10 cellular contexts compared by ENCODE assay signal in the genomic region with DNA sequence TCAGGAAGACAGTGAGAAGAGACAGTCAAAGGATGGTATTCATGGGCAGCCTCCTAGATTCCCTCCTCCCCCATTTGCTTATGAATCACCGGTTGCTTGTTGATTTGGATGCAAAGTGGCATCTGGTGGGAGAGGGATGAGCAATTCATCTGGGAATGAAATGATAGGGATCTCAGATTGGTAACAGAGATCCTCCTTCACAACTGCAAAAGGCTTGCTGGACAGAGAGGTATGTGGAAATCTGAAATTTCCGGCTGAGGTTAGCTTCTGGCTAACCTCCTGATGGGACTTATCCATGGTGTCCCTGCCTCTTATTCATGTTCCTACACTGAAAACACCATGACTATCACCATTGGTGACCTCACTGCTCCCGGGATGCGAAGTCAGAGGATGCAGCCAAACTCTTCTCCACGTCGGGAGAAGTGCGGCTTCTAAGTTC. TPM values are rescaled to one million over a fixed set of nuclear protein-coding genes. Genes with fewer than 3 reads are reported as not detected.
DNase-seq lines count a peak whose midpoint lies in the region; ATAC-seq and TF ChIP-seq lines count a peak whose summit lies in the region.
"Had no signal": no experiment of that assay in that cellular context is flagged by ENCODE, and none has a peak within 500 bp of the region (broad histone marks: within the 10 kb centered on the region; RNA-seq: fewer than 3 reads in every experiment).

No MANE protein-coding gene starts in this region.

- H3K9me1 ChIP-seq in IMR-90 (ENCODE audit: insufficient read depth, low read length): peaks cover 16% of the 10 kb centered on the region; the same call in 1 of the 2 replicates

- H2AFZ ChIP-seq in IMR-90 (replicated peaks; ENCODE audit: low read length, poor library complexity) (peak overlapping the region; percentile 23), mesenchymal stem cell (ENCODE audit: low read depth, low read length) (no peak overlapping the region)

- no peak overlapping the region for H2BK20ac ChIP-seq in IMR-90 (ENCODE audit: low read depth, low read length)

- no TSS peak for BruUV-seq in IMR-90 (replicated peaks; lab: Mats Ljungman, UMichigan)

- H3K27ac ChIP-seq in IMR-90 (ENCODE audit: insufficient read depth, low read length): no peak overlapping the region
- no peak overlapping the region for H3K27ac ChIP-seq in mesenchymal stem cell (ENCODE audit: low read length, poor library complexity, severe bottlenecking)
- H3K27ac ChIP-seq in coronary artery: no peak overlapping the region
- H3K27ac ChIP-seq: left ventricle myocardium inferior had no signal

- H2BK15ac ChIP-seq in IMR-90 (ENCODE audit: low read depth, low read length) (no peak overlapping the region), mesenchymal stem cell (ENCODE audit: low read depth, poor library complexity, severe bottlenecking) (no peak overlapping the region)

- H4K91ac ChIP-seq in IMR-90 (ENCODE audit: insufficient read depth, low read depth, low read length) (no peak overlapping the region), mesenchymal stem cell (ENCODE audit: low read length) (no peak overlapping the region)

- H4K5ac ChIP-seq in IMR-90 (ENCODE audit: low read depth, low read length): no peak overlapping the region

- DNase-seq in COLO829 (ENCODE audit: low spot score) (peak; percentile 99), IMR-90 (peak; percentile 77), cardiac fibroblast (ENCODE audit: low read depth in 2 of 2) (peak; percentile 35 to 47), mesenchymal stem cell (peak; percentile 86), ecto neural progenitor cell (ENCODE audit: low spot score) (no peak), coronary artery (ENCODE audit: low spot score) (no peak), lower leg skin (ENCODE audit: low spot score in 2 of 2) (no peak)
- DNase-seq: COR-L47, left ventricle myocardium inferior had no signal

- no peak overlapping the region; the same call in 1 of the 2 replicates for H3K14ac ChIP-seq in IMR-90 (replicated peaks; ENCODE audit: low read depth, low read length)
- no peak overlapping the region for H3K14ac ChIP-seq in mesenchymal stem cell (ENCODE audit: low read length in 2 of 2)

- POLR2A ChIA-PET in IMR-90 (lab: Charles Lee; ENCODE audit: unreplicated experiment): no interaction called here

- H3K18ac ChIP-seq in IMR-90 (ENCODE audit: low read depth, low read length) (no peak overlapping the region), mesenchymal stem cell (ENCODE audit: low read depth in 1 of 2, low read length in 2 of 2) (no peak overlapping the region)

- H2BK120ac ChIP-seq in IMR-90 (ENCODE audit: low read depth, low read length): no peak overlapping the region
- H2BK120ac ChIP-seq in mesenchymal stem cell (ENCODE audit: low read depth, low read length): no peak overlapping the region

- H3K9ac ChIP-seq in IMR-90 (ENCODE audit: low read depth, low read length): no peak overlapping the region
- no peak overlapping the region for H3K9ac ChIP-seq in mesenchymal stem cell (ENCODE audit: low read length)

- TF ChIP-seq POLR2A in IMR-90 (IDR thresholded peaks at IDR 0.05; ENCODE audit: low read depth, low read length) (no peak), lower leg skin (IDR thresholded peaks at IDR 0.05) (no peak)

- WGBS in IMR-90 (ENCODE audit: extremely low coverage in 2 of 2, insufficient read length in 1 of 2), 2 experiments: 52% methylated on average over 2 of the region's 7 CpGs; no CpG with 5 or more reads in 1 of the 2 experiments
- WGBS in mesenchymal stem cell: 36% methylated on average over 7 of the region's 7 CpGs
- WGBS in lower leg skin, 2 donors: 60 to 66% methylated on average over 7 of the region's 7 CpGs

- H2BK12ac ChIP-seq in mesenchymal stem cell (ENCODE audit: low read length in 2 of 2): no peak overlapping the region

- H4K8ac ChIP-seq in IMR-90 (ENCODE audit: low read depth in 2 of 2, low read length in 2 of 2): no peak overlapping the region
- no peak overlapping the region for H4K8ac ChIP-seq in mesenchymal stem cell (ENCODE audit: low read length)

- H3K27me3 ChIP-seq in IMR-90 (ENCODE audit: control insufficient read depth, insufficient read depth, low read length) (peaks cover 8% of the 10 kb centered on the region; the same call in 1 of the 2 replicates), mesenchymal stem cell (ENCODE audit: control insufficient read depth in 1 of 2, insufficient read depth in 1 of 2, low read length in 2 of 2) (peaks cover 0 to 48% of the 10 kb centered on the region in 2 experiments)

- H3K4me3 ChIP-seq in IMR-90 (ENCODE audit: insufficient read depth, low read depth, low read length): no peak overlapping the region
- no peak overlapping the region for H3K4me3 ChIP-seq in cardiac fibroblast (replicated peaks in 1 of 2; ENCODE audit: low read depth in 2 of 2, low read length in 2 of 2)
- H3K4me3 ChIP-seq in mesenchymal stem cell (ENCODE audit: insufficient read depth in 1 of 2, low read depth in 1 of 2, low read length in 2 of 2): no peak overlapping the region
- no peak overlapping the region for H3K4me3 ChIP-seq in coronary artery
- no peak overlapping the region for H3K4me3 ChIP-seq in lower leg skin (ENCODE audit: low read depth, poor library complexity, severe bottlenecking)
- H3K4me3 ChIP-seq: left ventricle myocardium inferior had no signal

- CTCF ChIA-PET in IMR-90 (lab: Yijun Ruan, JAX): interaction anchor here (1.2 kb wide), 1 partner anchor 50 kb away, joined by 4 read pairs; no protein-coding TSS in a partner anchor

- H3K4me1 ChIP-seq in IMR-90 (ENCODE audit: control insufficient read depth, insufficient read depth, low read length): peaks cover 7% of the 10 kb centered on the region; the same call in 1 of the 2 replicates
- peaks cover 4% of the 10 kb centered on the region for H3K4me1 ChIP-seq in mesenchymal stem cell (ENCODE audit: control insufficient read depth, insufficient read depth, low read depth, low read length)

- no peak overlapping the region for H3K23ac ChIP-seq in IMR-90 (ENCODE audit: low read depth, low read length)
- no peak overlapping the region for H3K23ac ChIP-seq in mesenchymal stem cell (ENCODE audit: low read length in 2 of 2)

- peak; percentile 55 for ATAC-seq in IMR-90 (ENCODE audit: low read depth)
- no peak for ATAC-seq in GM18868 (IDR thresholded peaks at IDR 0.05; ENCODE audit: unreplicated experiment)

- peak overlapping the region; percentile 11 for H2AK9ac ChIP-seq in IMR-90 (replicated peaks; ENCODE audit: low read depth, low read length, poor library complexity)

- H3K79me1 ChIP-seq in IMR-90 (ENCODE audit: low read depth in 1 of 2, low read length in 2 of 2) (no peaks in the 10 kb centered on the region), mesenchymal stem cell (replicated peaks; ENCODE audit: low read length, poor library complexity, severe bottlenecking) (no peaks in the 10 kb centered on the region)

- TF ChIP-seq CTCF in IMR-90 (conservative IDR thresholded peaks at IDR 0.05; ENCODE audit: low read depth, low read length) (no peak), cardiac fibroblast (IDR thresholded peaks at IDR 0.05; ENCODE audit: low read depth, low read length) (no peak), coronary artery (IDR thresholded peaks at IDR 0.05) (no peak), lower leg skin (IDR thresholded peaks at IDR 0.05) (no peak)

- H3K9me3 ChIP-seq in IMR-90 (ENCODE audit: control insufficient read depth, insufficient read depth, low read length) (no peaks in the 10 kb centered on the region), mesenchymal stem cell (ENCODE audit: control insufficient read depth, low read length) (no peaks in the 10 kb centered on the region)
- H3K9me3 ChIP-seq: left ventricle myocardium inferior had no signal

- no peak overlapping the region for H2BK5ac ChIP-seq in IMR-90 (ENCODE audit: low read depth, low read length, poor library complexity, severe bottlenecking)
- no peak overlapping the region for H2BK5ac ChIP-seq in mesenchymal stem cell (ENCODE audit: low read depth, low read length, poor library complexity, severe bottlenecking)

- no peak for TF ChIP-seq RAD21 in IMR-90 (IDR thresholded peaks at IDR 0.05; ENCODE audit: low read length)

- intact Hi-C loops in IMR-90 (cut with micrococcal nuclease): no loop called here
- intact Hi-C loops in lower leg skin (cut with DNase I; ENCODE audit: low total_unique reads): no loop called here

- H3K36me3 ChIP-seq in IMR-90 (ENCODE audit: control insufficient read depth, insufficient read depth, low read length) (no peaks in the 10 kb centered on the region), mesenchymal stem cell (ENCODE audit: control insufficient read depth in 1 of 2, insufficient read depth in 2 of 2, low read depth in 1 of 2, low read length in 2 of 2) (no peaks in the 10 kb centered on the region)
- H3K36me3 ChIP-seq: left ventricle myocardium inferior had no signal

- 0 out of 2 replicates have a peak overlapping the region, but pooled peaks have one; percentile 10 for H3K4ac ChIP-seq in IMR-90 (ENCODE audit: low read depth, low read length)
- H3K4ac ChIP-seq in mesenchymal stem cell (ENCODE audit: low read depth in 1 of 2, low read length in 2 of 2): no peak overlapping the region

- dilution Hi-C loops in IMR-90 (cut with HindIII; ENCODE audit: low sequenced_read_pairs, unreplicated experiment): no loop called here

- no peak overlapping the region for H3K4me2 ChIP-seq in IMR-90 (ENCODE audit: low read depth, low read length)
- no peak overlapping the region for H3K4me2 ChIP-seq in mesenchymal stem cell (ENCODE audit: low read length, poor library complexity, severe bottlenecking)

- H4K20me1 ChIP-seq in IMR-90 (ENCODE audit: insufficient read depth, low read length): no peaks in the 10 kb centered on the region

- H2AK5ac ChIP-seq in IMR-90 (ENCODE audit: low read depth, low read length) (0 out of 2 replicates have a peak overlapping the region, but pooled peaks have one; percentile 13), mesenchymal stem cell (ENCODE audit: low read length, severe bottlenecking) (no peak overlapping the region)

- no peak overlapping the region for H3K56ac ChIP-seq in IMR-90 (ENCODE audit: extremely low read depth, insufficient read depth, low read length)

- in situ Hi-C loops in IMR-90 (cut with MboI; ENCODE audit: low sequenced_read_pairs): no loop called here

RNA-seq across cellular contexts. Expression of gene PODXL, which starts 48.4 kb away (rescaled TPM):
- total RNA-seq in IMR-90 (2012; rRNA removed) (1.3 and 1.4 TPM in 2 replicates), lower leg skin (10 to 100 TPM in 2 of 4 donors, 1 to 10 TPM in 2; 4.3 to 20.2 (median 13.8) TPM)
- polyA plus RNA-seq in IMR-90 (2012; rRNA removed): 3.8 and 4.2 TPM in 2 replicates
- polyA plus RNA-seq in IMR-90 (2012; cell fraction: cytosol; rRNA removed): 1.9 and 2.1 TPM in 2 replicates
- polyA plus RNA-seq in IMR-90 (2012; cell fraction: nucleus; rRNA removed; ENCODE audit: low replicate concordance): 6.7 and 7.8 TPM in 2 replicates
- polyA plus RNA-seq in mesenchymal stem cell (2013, experiment 1 of 2): 1.1 TPM
- polyA plus RNA-seq in mesenchymal stem cell (2013, experiment 2 of 2): 1.1 TPM

Comparison
In these comparisons a context has a peak if more than half of its experiments do, and no peak if none do; other contexts are left out.
1. DNase-seq: peak in COLO829 (single experiment), IMR-90 (single experiment), cardiac fibroblast (2 of 2) and mesenchymal stem cell (single experiment); none in ecto neural progenitor cell (single experiment), coronary artery (single experiment) and lower leg skin (0 of 2).